Comparison of ENCODE assay signal across 1 cellular context in genomic region chr3:112817782-112818181, GRCh38.
TF ChIP-seq lines count a peak whose summit lies in the region.

No MANE protein-coding gene starts in this region.

TF ChIP-seq in IMR-90, 13 proteins besides CTCF, POLR2A, EP300 and RAD21:
- no peak for TF ChIP-seq MAZ (IDR thresholded peaks at IDR 0.05; ENCODE audit: borderline replicate concordance, low read depth, low read length)
- no peak for TF ChIP-seq FOS (IDR thresholded peaks at IDR 0.05; ENCODE audit: low read depth, low read length)
- TF ChIP-seq MAFK (IDR thresholded peaks at IDR 0.05; ENCODE audit: low read depth, low read length) = no peak
- no peak for TF ChIP-seq RFX5 (IDR thresholded peaks at IDR 0.05; ENCODE audit: low read depth, low read length)
- no peak for TF ChIP-seq CHD1 (IDR thresholded peaks at IDR 0.05; ENCODE audit: low read depth, low read length)
- TF ChIP-seq ELK1 (IDR thresholded peaks at IDR 0.05; ENCODE audit: borderline replicate concordance, low read depth, low read length) = no peak
- no peak for TF ChIP-seq MXI1 (IDR thresholded peaks at IDR 0.05; ENCODE audit: borderline replicate concordance, low read depth, low read length)
- TF ChIP-seq NFE2L2 (IDR thresholded peaks at IDR 0.05; ENCODE audit: low read depth, low read length) = no peak
